12 cellular contexts compared by ENCODE assay signal in genomic region chr4:124940387-124940786, GRCh38.
DNase-seq lines count a peak whose midpoint lies in the region; FAIRE-seq and TF ChIP-seq lines count a peak whose summit lies in the region.
"Had no signal": no experiment of that assay in that cellular context is flagged by ENCODE, and none has a peak within 500 bp of the region (broad histone marks: within the 10 kb centered on the region; RNA-seq: fewer than 3 reads in every experiment).

No MANE protein-coding gene starts in this region.

- DNase-seq in Caki2 (ENCODE audit: low read depth): peak; percentile 59
- DNase-seq in RCC 7860 (ENCODE audit: low spot score): peak; percentile 93
- DNase-seq in fibroblast of mammary gland (ENCODE audit: low read depth): peak; percentile 99
- DNase-seq in osteoblast (ENCODE audit: insufficient read length, low spot score, missing footprints): no peak
- DNase-seq in stimulated activated CD4-positive, alpha-beta T cell treated with anti-CD3 and anti-CD28 coated beads, Interleukin-2, amount 100 ng/mL, for 48 hours: no peak
- DNase-seq in 8988T: no peak
- DNase-seq in NCI-H2081 (lab: John Stamatoyannopoulos, UW): no peak
- no peak for DNase-seq in midbrain (lab: John Stamatoyannopoulos, UW)
- DNase-seq: DMS79, erythroblast, NCI-H1105 had no signal

- no peak overlapping the region for H3K4me3 ChIP-seq in fibroblast of mammary gland (ENCODE audit: control insufficient read depth, low read depth, low read length)
- H3K4me3 ChIP-seq in osteoblast (ENCODE audit: insufficient read depth, low read length): no peak overlapping the region

- no peak overlapping the region for H2AFZ ChIP-seq in osteoblast (ENCODE audit: low read length)

- peak overlapping the region; percentile 69 for H3K27ac ChIP-seq in osteoblast (ENCODE audit: low read depth, low read length)
- H3K27ac ChIP-seq: neutrophil had no signal

- H3K9me3 ChIP-seq in osteoblast (ENCODE audit: low read depth, low read length): no peaks in the 10 kb centered on the region
- H3K9me3 ChIP-seq: neutrophil had no signal

- H4K20me1 ChIP-seq in osteoblast (ENCODE audit: insufficient read depth, low read length): no peaks in the 10 kb centered on the region

- no peak overlapping the region for H3K4me2 ChIP-seq in osteoblast (ENCODE audit: insufficient read depth, low read length)

- in situ Hi-C loops in Caki2 (cut with HindIII; ENCODE audit: low pct_unique_long_range_greater_than_20kb, low sequenced_read_pairs): no loop called here

- no peaks in the 10 kb centered on the region for H3K79me2 ChIP-seq in osteoblast (ENCODE audit: insufficient read depth, low read length)

- TF ChIP-seq CTCF in fibroblast of mammary gland (conservative IDR thresholded peaks at IDR 0.05; ENCODE audit: control insufficient read depth, insufficient read depth, low read depth, low read length): no peak
- no peak for TF ChIP-seq CTCF in osteoblast (IDR thresholded peaks at IDR 0.05; ENCODE audit: extremely low read depth, low read depth, low read length)

- peak; percentile 96 for FAIRE-seq in RCC 7860 (lab: Jason Lieb, UNC)

- peaks cover 32% of the 10 kb centered on the region for H3K4me1 ChIP-seq in osteoblast (ENCODE audit: insufficient read depth, low read length)

- H3K36me3 ChIP-seq in osteoblast (ENCODE audit: insufficient read depth, low read length): no peaks in the 10 kb centered on the region
- H3K36me3 ChIP-seq: neutrophil had no signal

- H3K27me3 ChIP-seq in osteoblast (ENCODE audit: insufficient read depth, low read length): no peaks in the 10 kb centered on the region
- H3K27me3 ChIP-seq: neutrophil had no signal

Comparison
In these comparisons a context has a peak if more than half of its experiments do, and no peak if none do; other contexts are left out.
1. DNase-seq: peak in Caki2 (single experiment), RCC 7860 (single experiment) and fibroblast of mammary gland (single experiment); none in osteoblast (single experiment), stimulated activated CD4-positive, alpha-beta T cell treated with anti-CD3 and anti-CD28 coated beads, Interleukin-2, amount 100 ng/mL, for 48 hours (0 of 2), 8988T (single experiment), NCI-H2081 (0 of 2) and midbrain (single experiment).